ENCODE assay signal across 11 cellular contexts in the genomic region with DNA sequence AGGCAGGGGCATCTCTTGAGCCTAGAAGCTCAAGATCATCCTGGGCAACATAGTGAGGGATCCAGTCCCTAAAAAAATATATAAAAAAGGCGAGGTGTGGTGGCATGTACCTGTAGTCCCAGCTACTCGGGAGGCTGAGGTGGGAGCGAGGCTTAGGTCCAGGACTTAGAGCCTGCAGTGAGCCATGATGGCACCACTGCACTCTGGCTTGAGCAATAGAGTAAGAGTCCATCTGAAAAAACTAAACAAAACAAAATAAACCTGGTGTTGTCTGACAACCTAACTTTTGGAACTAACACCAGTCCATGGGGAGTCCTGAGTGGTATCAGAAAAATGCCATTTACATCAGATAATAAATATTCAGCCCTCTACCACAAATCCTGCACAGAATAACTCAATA.
"Had no signal": no experiment of that assay in that cellular context is flagged by ENCODE, and none has a peak within 500 bp of the region (broad histone marks: within the 10 kb centered on the region; RNA-seq: fewer than 3 reads in every experiment).

No MANE protein-coding gene starts in this region.

- H3K9me3 ChIP-seq: HAP-1 had no signal

- DNase-seq: GM23248, GOT3, H7, H9, HCEC 1CT, HFFc6 had no signal

- ATAC-seq: GM23338, HCT116 had no signal

- FAIRE-seq: H1, H54 had no signal

- H2AFZ ChIP-seq: GM23248, GM23338 had no signal

- H3K4me2 ChIP-seq: GM23338 had no signal

- H3K27ac ChIP-seq: GM23248 had no signal

- H3K9ac ChIP-seq: GM23248 had no signal

- H3K4me3 ChIP-seq: GM23248, GM23338, HAP-1 had no signal

- H3K4me1 ChIP-seq: HAP-1 had no signal

- H3K4me3 Mint-ChIP-seq: GM23338, H9, HFFc6 had no signal

- H3K9me3 Mint-ChIP-seq: GM23338, H9, HFFc6 had no signal

- H3K36me3 ChIP-seq: HAP-1 had no signal

- H3K27ac Mint-ChIP-seq: GM23338, H9, HFFc6 had no signal

- H3K4me1 Mint-ChIP-seq: GM23338, H9 had no signal
